8 cellular contexts compared by ENCODE assay signal in the genomic region with DNA sequence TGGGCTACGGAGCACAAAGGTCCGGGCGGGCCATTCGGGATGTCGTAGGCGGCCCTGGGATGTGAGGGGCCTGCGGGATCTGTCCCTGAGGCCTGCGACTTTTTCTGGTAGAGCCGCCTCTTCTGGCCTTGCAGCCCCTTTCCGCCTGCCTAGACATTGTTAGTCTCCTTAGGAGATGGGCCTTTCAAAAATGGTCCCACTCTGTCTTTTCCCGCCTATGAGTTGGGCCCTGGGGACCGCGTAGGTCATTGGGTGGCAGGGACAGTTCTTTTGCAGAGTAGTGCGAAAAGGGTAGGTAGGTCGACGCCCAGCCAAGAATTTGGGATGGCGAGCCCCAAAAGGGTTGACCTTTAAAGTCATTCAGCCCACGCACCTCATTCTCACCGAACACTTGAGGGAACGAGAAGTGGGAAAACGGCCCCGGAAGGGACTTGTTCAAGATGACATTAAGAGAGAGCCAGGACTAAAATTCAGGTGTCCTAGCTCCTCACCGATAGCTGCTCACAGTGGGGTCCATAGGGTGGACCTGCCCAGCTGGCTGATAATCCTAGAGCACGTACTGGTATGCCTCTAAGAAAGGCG. TPM values are rescaled to one million over a fixed set of nuclear protein-coding genes. Genes with fewer than 3 reads are reported as not detected.
DNase-seq lines count a peak whose midpoint lies in the region; ATAC-seq, FAIRE-seq and TF ChIP-seq lines count a peak whose summit lies in the region.

No MANE protein-coding gene starts in this region.

- H3K27me3 ChIP-seq in HCT116 (ENCODE audit: insufficient read depth, low read length) (no peaks in the 10 kb centered on the region), hepatocyte (no peaks in the 10 kb centered on the region), small intestine (ENCODE audit: control insufficient read depth in 2 of 2, insufficient read depth in 2 of 2, low read length in 2 of 2) (no peaks in the 10 kb centered on the region)

- BruUV-seq in HCT116 (replicated peaks; lab: Mats Ljungman, UMichigan) = TSS peak; percentile 77

- peak overlapping the region; percentile 72 for H3K4me3 Mint-ChIP-seq in activated CD4-positive, alpha-beta memory T cell treated with anti-CD3 and anti-CD28 coated beads for 36 hours

- peaks cover 22% of the 10 kb centered on the region for H3K4me1 Mint-ChIP-seq in activated CD4-positive, alpha-beta memory T cell treated with anti-CD3 and anti-CD28 coated beads for 36 hours (ENCODE audit: low read depth)

- intact Hi-C loops in HCT116 (cut with micrococcal nuclease) = loop anchor here (1.0 kb wide), 1 partner anchor 49 kb away; no protein-coding TSS in a partner anchor
- intact Hi-C loops in activated CD4-positive, alpha-beta memory T cell treated with anti-CD3 and anti-CD28 coated beads for 36 hours (cut with micrococcal nuclease) = loop anchor here (1.0 to 10.0 kb wide), 2 partner anchors 13 to 318 kb away; a partner anchor contains a TSS

- no peak for FAIRE-seq in small intestine (lab: Jason Lieb, UNC)

- TF ChIP-seq POLR2A in HCT116 (IDR thresholded peaks at IDR 0.05; ENCODE audit: borderline replicate concordance, extremely low read depth, insufficient read depth, insufficient read length) = no peak

- peaks cover 24% of the 10 kb centered on the region for H3K36me3 Mint-ChIP-seq in activated CD4-positive, alpha-beta memory T cell treated with anti-CD3 and anti-CD28 coated beads for 36 hours

- H3K9me3 ChIP-seq in HCT116 (ENCODE audit: control insufficient read depth in 1 of 2, insufficient read depth in 1 of 2, low read depth in 1 of 2, low read length in 2 of 2) (no peaks in the 10 kb centered on the region), hepatocyte (ENCODE audit: low read depth) (no peaks in the 10 kb centered on the region), small intestine (ENCODE audit: control insufficient read depth, low read depth) (no peaks in the 10 kb centered on the region)

- peak overlapping the region; percentile 76 to 86 for H3K4me3 ChIP-seq in HCT116 (replicated peaks in 1 of 2; ENCODE audit: low read depth in 1 of 2, low read length in 2 of 2)
- H3K4me3 ChIP-seq in hepatocyte = peak overlapping the region; percentile 91
- peak overlapping the region; percentile 81 to 96 for H3K4me3 ChIP-seq in small intestine (ENCODE audit: low read depth in 1 of 2, low read length in 2 of 2)

- 41% methylated on average over 25 of the region's 25 CpGs for WGBS in hepatocyte (ENCODE audit: low lambda C conversion rate, missing lambda C conversion rate)
- 32 to 38% (median 36%) methylated on average over 25 of the region's 25 CpGs for WGBS in small intestine, 3 donors

- POLR2A ChIA-PET in HCT116 (lab: Charles Lee) = no interaction called here
- POLR2A ChIA-PET in activated CD4-positive, alpha-beta memory T cell treated with anti-CD3 and anti-CD28 coated beads for 36 hours (lab: Charles Lee) = no interaction called here

- no peaks in the 10 kb centered on the region for H3K27me3 Mint-ChIP-seq in activated CD4-positive, alpha-beta memory T cell treated with anti-CD3 and anti-CD28 coated beads for 36 hours

- TF ChIP-seq CTCF in HCT116 (IDR thresholded peaks at IDR 0.05 in 2 of 3, conservative IDR thresholded peaks at IDR 0.05 in 1 of 3; ENCODE audit: borderline replicate concordance in 1 of 3, insufficient read depth in 1 of 3, low read depth in 2 of 3, low read length in 2 of 3) (no peak), hepatocyte (IDR thresholded peaks at IDR 0.05; ENCODE audit: poor library complexity) (no peak)

- no peaks in the 10 kb centered on the region for H3K9me3 Mint-ChIP-seq in activated CD4-positive, alpha-beta memory T cell treated with anti-CD3 and anti-CD28 coated beads for 36 hours

- H3K36me3 ChIP-seq in HCT116 (ENCODE audit: control insufficient read depth in 1 of 2, insufficient read depth in 2 of 2, low read length in 2 of 2) (peaks cover 8 to 28% of the 10 kb centered on the region in 2 experiments), hepatocyte (replicated peaks; ENCODE audit: insufficient read depth, low read depth) (no peaks in the 10 kb centered on the region), small intestine (ENCODE audit: control insufficient read depth in 2 of 2, insufficient read depth in 2 of 2, low read length in 2 of 2) (no peaks in the 10 kb centered on the region)

- H4K20me1 ChIP-seq in HCT116 (ENCODE audit: insufficient read depth) (no peaks in the 10 kb centered on the region), hepatocyte (ENCODE audit: insufficient read depth, poor library complexity, severe bottlenecking) (peaks cover 21% of the 10 kb centered on the region)

- CTCF ChIA-PET in HCT116 (lab: Charles Lee) = no interaction called here
- CTCF ChIA-PET in activated CD4-positive, alpha-beta memory T cell treated with anti-CD3 and anti-CD28 coated beads for 36 hours (lab: Charles Lee) = interaction anchor here (1.2 to 5.3 kb wide), 2 partner anchors 14 to 161 kb away, joined by 3 to 28 read pairs; no protein-coding TSS in a partner anchor

- RAD21 ChIA-PET in HCT116 (lab: Charles Lee; ENCODE audit: low non-redundant PET in 1 of 2, low total read pairs in 2 of 2, uncharacterized antibody in 2 of 2, unreplicated experiment in 2 of 2) = no interaction called here

- H3K9me2 ChIP-seq in HCT116 (ENCODE audit: insufficient read depth) (no peaks in the 10 kb centered on the region), hepatocyte (replicated peaks; ENCODE audit: insufficient read depth) (no peaks in the 10 kb centered on the region)

- no peak for DNase-seq in HCT116 (ENCODE audit: low read depth, low spot score)
- DNase-seq in activated CD4-positive, alpha-beta memory T cell treated with anti-CD3 and anti-CD28 coated beads for 36 hours = no peak
- DNase-seq in hepatocyte (ENCODE audit: low spot score) = no peak
- DNase-seq in small intestine = no peak
- no peak for DNase-seq in NAMALWA (ENCODE audit: low spot score)
- no peak for DNase-seq in RKO (ENCODE audit: low spot score)
- no peak for DNase-seq in NCI-H1694 treated with DMSO at 0.1 percent for 48 hours (lab: John Stamatoyannopoulos, UW)
- no peak for DNase-seq in NCI-H2081 (lab: John Stamatoyannopoulos, UW)

- peak overlapping the region; percentile 56 for H3K27ac Mint-ChIP-seq in activated CD4-positive, alpha-beta memory T cell treated with anti-CD3 and anti-CD28 coated beads for 36 hours

- H3K79me2 ChIP-seq in HCT116 (ENCODE audit: insufficient read depth, low read length) (peaks cover 46% of the 10 kb centered on the region), hepatocyte (peaks cover 68% of the 10 kb centered on the region)

- peaks cover 7 to 28% of the 10 kb centered on the region in 2 experiments for H3K4me1 ChIP-seq in HCT116 (ENCODE audit: control insufficient read depth in 1 of 2, insufficient read depth in 2 of 2, low read length in 2 of 2)
- peaks cover 14% of the 10 kb centered on the region for H3K4me1 ChIP-seq in hepatocyte (ENCODE audit: insufficient read depth)
- peaks cover 0 to 5% of the 10 kb centered on the region in 2 donors for H3K4me1 ChIP-seq in small intestine (ENCODE audit: control insufficient read depth in 2 of 2, insufficient read depth in 1 of 2, low read depth in 1 of 2, low read length in 1 of 2)

- TF ChIP-seq RAD21 in HCT116 (IDR thresholded peaks at IDR 0.05; ENCODE audit: low read depth) = no peak

- no peak overlapping the region for H2AFZ ChIP-seq in HCT116 (ENCODE audit: low read depth, low read length, poor library complexity, severe bottlenecking)
- peak overlapping the region; percentile 84 for H2AFZ ChIP-seq in hepatocyte

- H3K27ac ChIP-seq in HCT116 (ENCODE audit: low read depth, low read length) (peak overlapping the region; percentile 86), hepatocyte (peak overlapping the region; percentile 97), small intestine (ENCODE audit: low read depth in 1 of 2, low read length in 1 of 2) (no peak overlapping the region)

- peak; percentile 36; the same call in 1 of the 2 replicates for ATAC-seq in HCT116

- peak overlapping the region; percentile 85 for H3K9ac ChIP-seq in HCT116 (ENCODE audit: low read length)

- peak overlapping the region; percentile 86 for H3K4me2 ChIP-seq in HCT116 (ENCODE audit: low read length)
- H3K4me2 ChIP-seq in hepatocyte = peak overlapping the region; percentile 91

RNA-seq across cellular contexts. Expression of a gene that starts 0.8 kb away (rescaled TPM):
- total RNA-seq in HCT116 (2021; ENCODE audit: unreplicated experiment) = 87.0 TPM
- polyA plus RNA-seq in HCT116 (2012) = 112 and 113 TPM in 2 replicates
- total RNA-seq in activated CD4-positive, alpha-beta memory T cell treated with anti-CD3 and anti-CD28 coated beads for 36 hours = 10 to 100 TPM; 69.5 to 72.2 TPM
- total RNA-seq in hepatocyte = 49.9 and 55.9 TPM in 2 replicates
- 152 and 196 TPM in 2 replicates for polyA plus RNA-seq in hepatocyte
- 10 to 100 TPM; 76.0 to 93.5 (median 80.2) TPM for polyA plus RNA-seq in small intestine

RNA-seq across cellular contexts. Expression of a gene that starts 12.6 kb away (rescaled TPM):
- total RNA-seq in HCT116 (2021; ENCODE audit: unreplicated experiment) (536 TPM), hepatocyte (430 and 436 TPM in 2 replicates)
- 1,028 and 1,102 TPM in 2 replicates for polyA plus RNA-seq in HCT116 (2012)
- total RNA-seq in activated CD4-positive, alpha-beta memory T cell treated with anti-CD3 and anti-CD28 coated beads for 36 hours = 100 to 1,000 TPM; 559 to 581 TPM
- polyA plus RNA-seq in hepatocyte (463 TPM in 2 replicates), small intestine (1,000 to 10,000 TPM; 1,384 to 1,570 (median 1,395) TPM)

RNA-seq across cellular contexts. Expression of a gene that starts 48.2 kb away (rescaled TPM):
- total RNA-seq in HCT116 (2021; ENCODE audit: unreplicated experiment) (25.3 TPM), hepatocyte (12.2 and 15.3 TPM in 2 replicates)
- polyA plus RNA-seq in HCT116 (2012) = 11.4 and 13.8 TPM in 2 replicates
- 10 to 100 TPM; 15.4 to 17.3 TPM for total RNA-seq in activated CD4-positive, alpha-beta memory T cell treated with anti-CD3 and anti-CD28 coated beads for 36 hours
- polyA plus RNA-seq in hepatocyte (16.4 and 17.9 TPM in 2 replicates), small intestine (10 to 100 TPM; 13.1 to 36.2 (median 16.5) TPM)

RNA-seq across cellular contexts. Expression of a gene that starts 48.7 kb away (rescaled TPM):
- total RNA-seq in HCT116 (2021; ENCODE audit: unreplicated experiment) (0.15 TPM), hepatocyte (0.43 and 0.84 TPM in 2 replicates)
- 0.75 and 0.91 TPM in 2 replicates for polyA plus RNA-seq in HCT116 (2012)
- total RNA-seq in activated CD4-positive, alpha-beta memory T cell treated with anti-CD3 and anti-CD28 coated beads for 36 hours = under 1 TPM; 0.36 to 0.50 TPM
- polyA plus RNA-seq in hepatocyte (0.34 and 0.61 TPM in 2 replicates), small intestine (under 1 TPM in 1 of 3 donors, not detected in 2; 0.43 TPM)

Comparison
In these comparisons a context has a peak if more than half of its experiments do, and no peak if none do; other contexts are left out.
1. H3K27ac ChIP-seq: peak in HCT116 (single experiment) and hepatocyte (single experiment); none in small intestine (0 of 2).
2. Peak in every context shown above with its lines, with median percentiles within 50 percentile points of each other: H3K4me3 ChIP-seq.